Comparison of ENCODE assay signal across 17 cellular contexts in genomic region chr1:194071200-194071599, GRCh38.
"Had no signal": no experiment of that assay in that cellular context is flagged by ENCODE, and none has a peak within 500 bp of the region (broad histone marks: within the 10 kb centered on the region; RNA-seq: fewer than 3 reads in every experiment).

No MANE protein-coding gene starts in this region.

- ATAC-seq: body of pancreas; naive thymus-derived CD8-positive, alpha-beta T cell; pancreas; stimulated activated naive CD8-positive, alpha-beta T cell treated with anti-CD3 and anti-CD28 coated beads, Interleukin-15, amount 100 ng/mL, for 72 hours had no signal

- H3K27me3 Mint-ChIP-seq: activated naive CD8-positive, alpha-beta T cell treated with anti-CD3 and anti-CD28 coated beads for 36 hours; naive thymus-derived CD8-positive, alpha-beta T cell; stimulated activated naive CD8-positive, alpha-beta T cell treated with anti-CD3 and anti-CD28 coated beads, Interleukin-15, amount 100 ng/mL, for 72 hours; type B pancreatic cell had no signal

- DNase-seq: activated CD4-positive, CD25-positive, alpha-beta regulatory T cell treated with anti-CD3 and anti-CD28 coated beads, Interleukin-2, amount 50 U/mL, for 72 hours; activated naive CD8-positive, alpha-beta T cell treated with anti-CD3 and anti-CD28 coated beads for 36 hours; amygdala; body of pancreas; caudate nucleus; colonic mucosa; esophagus squamous epithelium; hypothalamus; mesenchymal stem cell; naive thymus-derived CD8-positive, alpha-beta T cell; pancreas; sigmoid colon; spleen; stimulated activated CD4-positive, alpha-beta T cell treated with anti-CD3 and anti-CD28 coated beads, Interleukin-1b, Interleukin-23, amount 100 ng/mL, for 48 hours; stimulated activated naive CD8-positive, alpha-beta T cell treated with anti-CD3 and anti-CD28 coated beads, Interleukin-15, amount 100 ng/mL, for 72 hours had no signal

- H3K9me3 Mint-ChIP-seq: type B pancreatic cell had no signal

- H3K27ac Mint-ChIP-seq: activated naive CD8-positive, alpha-beta T cell treated with anti-CD3 and anti-CD28 coated beads for 36 hours; activated T-helper 1 cell treated with anti-CD3 and anti-CD28 coated beads, Interleukin-12 subunit alpha, Interleukin-12 subunit beta, Interleukin-2, Interleukin-4 antibody, amounts not matched to agents 30 ng/mL and 10 ng/mL and 1 ng/mL, durations not matched to agents 14 hours and 24 hours and 36 hours; naive thymus-derived CD8-positive, alpha-beta T cell; type B pancreatic cell had no signal

- H3K36me3 Mint-ChIP-seq: activated naive CD8-positive, alpha-beta T cell treated with anti-CD3 and anti-CD28 coated beads for 36 hours; type B pancreatic cell had no signal

- H3K4me1 Mint-ChIP-seq: activated naive CD8-positive, alpha-beta T cell treated with anti-CD3 and anti-CD28 coated beads for 36 hours; stimulated activated naive CD8-positive, alpha-beta T cell treated with anti-CD3 and anti-CD28 coated beads, Interleukin-15, amount 100 ng/mL, for 72 hours had no signal

- H3K4me3 Mint-ChIP-seq: activated naive CD8-positive, alpha-beta T cell treated with anti-CD3 and anti-CD28 coated beads for 36 hours; activated T-helper 1 cell treated with anti-CD3 and anti-CD28 coated beads, Interleukin-12 subunit alpha, Interleukin-12 subunit beta, Interleukin-2, Interleukin-4 antibody, amounts not matched to agents 30 ng/mL and 10 ng/mL and 1 ng/mL, durations not matched to agents 14 hours and 24 hours and 36 hours; naive thymus-derived CD8-positive, alpha-beta T cell; stimulated activated naive CD8-positive, alpha-beta T cell treated with anti-CD3 and anti-CD28 coated beads, Interleukin-15, amount 100 ng/mL, for 72 hours; type B pancreatic cell had no signal
